10 cellular contexts compared by ENCODE assay signal in genomic region chr10:69224862-69225657, GRCh38. TPM values are rescaled to one million over a fixed set of nuclear protein-coding genes. Genes with fewer than 3 reads are reported as not detected.
DNase-seq lines count a peak whose midpoint lies in the region; ATAC-seq and TF ChIP-seq lines count a peak whose summit lies in the region.
"Had no signal": no experiment of that assay in that cellular context is flagged by ENCODE, and none has a peak within 500 bp of the region (broad histone marks: within the 10 kb centered on the region; RNA-seq: fewer than 3 reads in every experiment).

No MANE protein-coding gene starts in this region.

- H3K27me3 Mint-ChIP-seq in activated naive CD4-positive, alpha-beta T cell treated with anti-CD3 and anti-CD28 coated beads for 36 hours (ENCODE audit: low read depth) = no peaks in the 10 kb centered on the region
- no peaks in the 10 kb centered on the region for H3K27me3 Mint-ChIP-seq in T-helper 17 cell

- no peak for TF ChIP-seq CTCF in foreskin keratinocyte (conservative IDR thresholded peaks at IDR 0.05)

- H3K4me3 Mint-ChIP-seq in activated naive CD4-positive, alpha-beta T cell treated with anti-CD3 and anti-CD28 coated beads for 36 hours = no peak overlapping the region
- peak overlapping the region; percentile 77 for H3K4me3 Mint-ChIP-seq in T-helper 17 cell

- DNase-seq in activated naive CD4-positive, alpha-beta T cell treated with anti-CD3 and anti-CD28 coated beads for 36 hours = no peak
- no peak for DNase-seq in activated naive CD4-positive, alpha-beta T cell treated with Interleukin-2 at 50 U/mL for 16 hours
- DNase-seq in T-helper 17 cell (no peak), foreskin keratinocyte (peak in 1 of 2 donors; percentile 47), NCI-H510A treated with DMSO at 0.1 percent for 48 hours (lab: John Stamatoyannopoulos, UW) (no peak), HEK293T (ENCODE audit: extremely low spot score) (no peak), HAP-1 (ENCODE audit: low spot score in 2 of 2) (no peak)
- DNase-seq: activated CD4-positive, CD25-positive, alpha-beta regulatory T cell treated with anti-CD3 and anti-CD28 coated beads, Interleukin-2, amount 50 U/mL, for 72 hours; stimulated activated naive CD4-positive, alpha-beta T cell had no signal

- intact Hi-C loops in activated naive CD4-positive, alpha-beta T cell treated with anti-CD3 and anti-CD28 coated beads for 36 hours (cut with micrococcal nuclease) = loop anchor here (5.0 kb wide), 1 partner anchor 178 kb away; no protein-coding TSS in a partner anchor

- peaks cover 45% of the 10 kb centered on the region for H3K4me1 Mint-ChIP-seq in activated naive CD4-positive, alpha-beta T cell treated with anti-CD3 and anti-CD28 coated beads for 36 hours (ENCODE audit: low read depth)
- H3K4me1 Mint-ChIP-seq in T-helper 17 cell = peaks cover 51% of the 10 kb centered on the region

- no peaks in the 10 kb centered on the region for H3K36me3 Mint-ChIP-seq in activated naive CD4-positive, alpha-beta T cell treated with anti-CD3 and anti-CD28 coated beads for 36 hours (ENCODE audit: low read depth)
- H3K36me3 Mint-ChIP-seq in T-helper 17 cell (ENCODE audit: low read depth) = no peaks in the 10 kb centered on the region

- H3K4me3 ChIP-seq in thymus (ENCODE audit: low read length) = no peak overlapping the region
- H3K4me3 ChIP-seq in HAP-1 = no peak overlapping the region

- POLR2A ChIA-PET in HEK293T (lab: Yijun Ruan, JAX) = no interaction called here

- 63% methylated on average over 10 of the region's 10 CpGs for WGBS in thymus

- peak overlapping the region; percentile 5 for H3K27ac Mint-ChIP-seq in activated naive CD4-positive, alpha-beta T cell treated with anti-CD3 and anti-CD28 coated beads for 36 hours
- H3K27ac Mint-ChIP-seq in T-helper 17 cell = peak overlapping the region; percentile 76

- H3K9me3 Mint-ChIP-seq in activated naive CD4-positive, alpha-beta T cell treated with anti-CD3 and anti-CD28 coated beads for 36 hours = no peaks in the 10 kb centered on the region

- H3K4me1 ChIP-seq in foreskin keratinocyte (peaks cover 17% of the 10 kb centered on the region), thymus (ENCODE audit: control insufficient read depth, insufficient read depth, low read length) (peaks cover 57% of the 10 kb centered on the region), HAP-1 (no peaks in the 10 kb centered on the region)

- in situ Hi-C loops in HAP-1 (cut with MboI; ENCODE audit: low sequenced_read_pairs) = loop anchor here (25.0 kb wide), 2 partner anchors 287 to 412 kb away; partner anchors contain the start of gene FAM241B

- H3K36me3 ChIP-seq in thymus (ENCODE audit: control insufficient read depth, insufficient read depth) (no peaks in the 10 kb centered on the region), HAP-1 (replicated peaks) (no peaks in the 10 kb centered on the region)

- H3K27me3 ChIP-seq in foreskin keratinocyte (no peaks in the 10 kb centered on the region), thymus (ENCODE audit: control insufficient read depth, insufficient read depth) (no peaks in the 10 kb centered on the region), HAP-1 (ENCODE audit: low read depth) (no peaks in the 10 kb centered on the region)

- ATAC-seq in T-helper 17 cell (no peak), foreskin keratinocyte (peak; percentile 18)

- no peaks in the 10 kb centered on the region for H3K9me3 ChIP-seq in T-helper 17 cell (ENCODE audit: control insufficient read depth, low read length, poor library complexity, severe bottlenecking)
- no peaks in the 10 kb centered on the region for H3K9me3 ChIP-seq in thymus (ENCODE audit: control insufficient read depth)
- H3K9me3 ChIP-seq in HAP-1 = no peaks in the 10 kb centered on the region

- CTCF ChIA-PET in activated naive CD4-positive, alpha-beta T cell treated with anti-CD3 and anti-CD28 coated beads for 36 hours (lab: Charles Lee) = no interaction called here
- CTCF ChIA-PET in HEK293T (lab: Yijun Ruan, JAX) = interaction anchor here (1.6 kb wide), 1 partner anchor 10 kb away, joined by 3 read pairs; no protein-coding TSS in a partner anchor

- no peak overlapping the region for H3K27ac ChIP-seq in foreskin keratinocyte
- H3K27ac ChIP-seq in thymus (ENCODE audit: low read depth) = peak overlapping the region; percentile 86

TF ChIP-seq in HEK293T, 16 proteins besides CTCF, POLR2A, EP300 and RAD21:
- TF ChIP-seq NFRKB (IDR thresholded peaks at IDR 0.05) (no peak), PKNOX1 (IDR thresholded peaks at IDR 0.05) (no peak), SP1 (IDR thresholded peaks at IDR 0.05) (no peak), BHLHE40 (IDR thresholded peaks at IDR 0.05; ENCODE audit: borderline replicate concordance) (no peak), SUZ12 (IDR thresholded peaks at IDR 0.05) (no peak), ELF4 (IDR thresholded peaks at IDR 0.05) (no peak), ARNT (IDR thresholded peaks at IDR 0.05) (no peak)

RNA-seq across cellular contexts. Expression of gene HKDC1, which starts 4.9 kb away (rescaled TPM):
- 1 to 10 TPM; 1.5 to 1.6 TPM for total RNA-seq in activated naive CD4-positive, alpha-beta T cell treated with anti-CD3 and anti-CD28 coated beads for 36 hours
- total RNA-seq in T-helper 17 cell = 1 to 10 TPM; 1.7 to 8.2 TPM
- 0.48 and 0.71 TPM in 2 replicates for total RNA-seq in foreskin keratinocyte
- 0.50 and 0.91 TPM in 2 replicates for polyA plus RNA-seq in foreskin keratinocyte
- polyA plus RNA-seq in thymus = 10.9 TPM

RNA-seq across cellular contexts. Expression of gene SUPV3L1, which starts 45.0 kb away (rescaled TPM):
- total RNA-seq in activated naive CD4-positive, alpha-beta T cell treated with anti-CD3 and anti-CD28 coated beads for 36 hours = 10 to 100 TPM; 38.4 to 41.1 TPM
- total RNA-seq in T-helper 17 cell (10 to 100 TPM; 42.2 to 64.1 TPM), foreskin keratinocyte (31.6 and 35.6 TPM in 2 replicates)
- polyA plus RNA-seq in foreskin keratinocyte (31.4 and 36.2 TPM in 2 replicates), thymus (76.7 TPM)

RNA-seq across cellular contexts. Expression of gene HK1, which starts 53.2 kb away (rescaled TPM):
- 100 to 1,000 TPM; 172 to 179 TPM for total RNA-seq in activated naive CD4-positive, alpha-beta T cell treated with anti-CD3 and anti-CD28 coated beads for 36 hours
- total RNA-seq in T-helper 17 cell (100 to 1,000 TPM in 1 of 2 donors, 10 to 100 TPM in 1; 91.0 to 104 TPM), foreskin keratinocyte (73.2 and 109 TPM in 2 replicates)
- polyA plus RNA-seq in foreskin keratinocyte (57.8 and 79.6 TPM in 2 replicates), thymus (33.7 TPM)
